Comparison of ENCODE assay signal across 16 cellular contexts in genomic region chr2:12738112-12738485, GRCh38. TPM values are rescaled to one million over a fixed set of nuclear protein-coding genes. Genes with fewer than 3 reads are reported as not detected.
DNase-seq lines count a peak whose midpoint lies in the region; ATAC-seq, FAIRE-seq and TF ChIP-seq lines count a peak whose summit lies in the region.
"Had no signal": no experiment of that assay in that cellular context is flagged by ENCODE, and none has a peak within 500 bp of the region (broad histone marks: within the 10 kb centered on the region; RNA-seq: fewer than 3 reads in every experiment).

No MANE protein-coding gene starts in this region.

- 86% methylated on average over 4 of the region's 8 CpGs; no CpG with 5 or more reads in 1 of the 2 experiments for WGBS in IMR-90 (ENCODE audit: extremely low coverage in 2 of 2, insufficient read length in 1 of 2), 2 experiments
- 34% methylated on average over 8 of the region's 8 CpGs for WGBS in HepG2 (ENCODE audit: low lambda C conversion rate)

- POLR2A ChIA-PET in IMR-90 (lab: Charles Lee; ENCODE audit: unreplicated experiment) = interaction anchor here (0.5 kb wide), 1 partner anchor 88 kb away, joined by 4 read pairs; no protein-coding TSS in a partner anchor
- POLR2A ChIA-PET in HepG2 (lab: Yijun Ruan, JAX) = no interaction called here

- no peaks in the 10 kb centered on the region for H3K9me3 ChIP-seq in IMR-90 (ENCODE audit: control insufficient read depth, insufficient read depth, low read length)
- no peaks in the 10 kb centered on the region for H3K9me3 ChIP-seq in astrocyte (ENCODE audit: insufficient read depth, low read depth, low read length)
- H3K9me3 ChIP-seq in HepG2 (ENCODE audit: low read length) = no peaks in the 10 kb centered on the region
- no peaks in the 10 kb centered on the region for H3K9me3 ChIP-seq in subcutaneous abdominal adipose tissue (ENCODE audit: control insufficient read depth in 5 of 5, low read length in 5 of 5)
- H3K9me3 ChIP-seq: gastroesophageal sphincter, prostate gland had no signal

- no peak overlapping the region for H3K56ac ChIP-seq in IMR-90 (ENCODE audit: extremely low read depth, insufficient read depth, low read length)

- peaks cover 42% of the 10 kb centered on the region for H3K36me3 Mint-ChIP-seq in astrocyte (ENCODE audit: low read depth, unreplicated experiment)
- peaks cover 51% of the 10 kb centered on the region for H3K36me3 Mint-ChIP-seq in stimulated activated memory B cell treated with anti-CD40 and anti-IgM and Interleukin-4, amounts not matched to agents 10 μg/mL and 1 μg/mL and 100 μg/mL, for 72 hours
- H3K36me3 Mint-ChIP-seq: CD14-positive monocyte had no signal

- H4K20me1 ChIP-seq in IMR-90 (ENCODE audit: insufficient read depth, low read length) = peaks cover 32% of the 10 kb centered on the region
- peaks cover 79% of the 10 kb centered on the region for H4K20me1 ChIP-seq in astrocyte (ENCODE audit: insufficient read depth, low read length)
- H4K20me1 ChIP-seq in HepG2 (ENCODE audit: insufficient read depth, low read length) = no peaks in the 10 kb centered on the region

- no peaks in the 10 kb centered on the region for H3K4me1 ChIP-seq in IMR-90 (ENCODE audit: control insufficient read depth, insufficient read depth, low read length)
- H3K4me1 ChIP-seq in astrocyte (ENCODE audit: insufficient read depth, low read length) = peaks cover 10% of the 10 kb centered on the region
- peaks cover 6% of the 10 kb centered on the region; the same call in 1 of the 2 replicates for H3K4me1 ChIP-seq in HepG2 (ENCODE audit: insufficient read depth, low read length)
- peaks cover 0 to 68% (median 15%) of the 10 kb centered on the region in 5 donors for H3K4me1 ChIP-seq in subcutaneous abdominal adipose tissue (ENCODE audit: control insufficient read depth in 5 of 5, insufficient read depth in 5 of 5, low read length in 5 of 5)

- no peak overlapping the region for H2BK15ac ChIP-seq in IMR-90 (ENCODE audit: low read depth, low read length)

- CTCF ChIA-PET in IMR-90 (lab: Yijun Ruan, JAX) = interaction anchor here (1.0 kb wide), 1 partner anchor 269 kb away, joined by 4 read pairs; no protein-coding TSS in a partner anchor
- CTCF ChIA-PET in HepG2 (lab: Yijun Ruan, JAX; ENCODE audit: low intra/inter-chr PET ratio, low total read pairs) = no interaction called here

- intact Hi-C loops in IMR-90 (cut with micrococcal nuclease) (no loop called here), HepG2 (cut with micrococcal nuclease; ENCODE audit: unreplicated experiment) (no loop called here)

- H3K18ac ChIP-seq in IMR-90 (ENCODE audit: low read depth, low read length) = no peak overlapping the region

- no peak overlapping the region for H2BK5ac ChIP-seq in IMR-90 (ENCODE audit: low read depth, low read length, poor library complexity, severe bottlenecking)

- H3K79me2 ChIP-seq in astrocyte (ENCODE audit: insufficient read depth, low read length) = peaks cover 57% of the 10 kb centered on the region
- no peaks in the 10 kb centered on the region for H3K79me2 ChIP-seq in HepG2 (ENCODE audit: insufficient read depth, low read length)

- H3K23ac ChIP-seq in IMR-90 (ENCODE audit: low read depth, low read length) = no peak overlapping the region

- H3K9ac ChIP-seq in IMR-90 (ENCODE audit: low read depth, low read length) (no peak overlapping the region), astrocyte (ENCODE audit: low read length) (no peak overlapping the region), HepG2 (ENCODE audit: insufficient read depth, low read depth, low read length) (no peak overlapping the region), subcutaneous abdominal adipose tissue (ENCODE audit: low read length in 5 of 5) (no peak overlapping the region)

- H3K4me2 ChIP-seq in IMR-90 (ENCODE audit: low read depth, low read length) (no peak overlapping the region), astrocyte (ENCODE audit: low read length) (peak overlapping the region; percentile 23), HepG2 (ENCODE audit: low read depth, low read length) (no peak overlapping the region)

- H3K36me3 ChIP-seq in IMR-90 (ENCODE audit: control insufficient read depth, insufficient read depth, low read length) (peaks cover 71% of the 10 kb centered on the region), astrocyte (ENCODE audit: insufficient read depth, low read length) (peaks cover 24% of the 10 kb centered on the region), HepG2 (replicated peaks in 1 of 2; ENCODE audit: control insufficient read depth in 1 of 2, insufficient read depth in 2 of 2, low read length in 2 of 2) (no peaks in the 10 kb centered on the region), subcutaneous abdominal adipose tissue (ENCODE audit: control insufficient read depth in 5 of 5, insufficient read depth in 5 of 5, low read length in 5 of 5) (peaks cover 0 to 49% (median 35%) of the 10 kb centered on the region in 5 donors)
- H3K36me3 ChIP-seq: prostate gland had no signal

- TF ChIP-seq EP300 in HepG2 (IDR thresholded peaks at IDR 0.05; ENCODE audit: low read depth in 2 of 2, low read length in 2 of 2) (no peak), HepG2 (CRISPR knock-in tag; IDR thresholded peaks at IDR 0.05; ENCODE audit: borderline replicate concordance) (no peak)

- no peak overlapping the region for H3K4ac ChIP-seq in IMR-90 (ENCODE audit: low read depth, low read length)

- H3K79me1 ChIP-seq in IMR-90 (ENCODE audit: low read depth in 1 of 2, low read length in 2 of 2) = peaks cover 20 to 56% of the 10 kb centered on the region in 2 experiments

- dilution Hi-C loops in IMR-90 (cut with HindIII; ENCODE audit: low sequenced_read_pairs, unreplicated experiment) = no loop called here

- FAIRE-seq in astrocyte (lab: Jason Lieb, UNC) (no peak), HepG2 (lab: Jason Lieb, UNC) (no peak)
- FAIRE-seq: H1, keratinocyte had no signal

- H3K27ac ChIP-seq in IMR-90 (ENCODE audit: insufficient read depth, low read length) (no peak overlapping the region), astrocyte (ENCODE audit: low read depth, low read length) (peak overlapping the region; percentile 44), HepG2 (ENCODE audit: extremely low read length, insufficient read depth, low read length) (no peak overlapping the region), subcutaneous abdominal adipose tissue (ENCODE audit: low read depth, low read length) (peak overlapping the region; percentile 47)
- H3K27ac ChIP-seq: prostate gland had no signal

- H2BK120ac ChIP-seq in IMR-90 (ENCODE audit: low read depth, low read length) = no peak overlapping the region

- DNase-seq in IMR-90 = peak; percentile 59
- DNase-seq in astrocyte (ENCODE audit: low read depth) = peak; percentile 73
- DNase-seq in HepG2 (ENCODE audit: low spot score) = no peak
- no peak for DNase-seq in GM13977 (ENCODE audit: low spot score)
- DNase-seq: activated CD4-positive, alpha-beta T cell treated with anti-CD3 and anti-CD28 coated beads, Interleukin-2, amount 50 U/mL, for 1 hour; activated T-cell treated with anti-CD3 and anti-CD28 coated beads, Interleukin-2, amount 50 U/mL, for 4 hours; NCI-H146; stimulated activated CD4-positive, alpha-beta T cell treated with anti-CD3 and anti-CD28 coated beads, Interleukin-2, amount 100 ng/mL, for 48 hours had no signal

- H2AK5ac ChIP-seq in IMR-90 (ENCODE audit: low read depth, low read length) = no peak overlapping the region

- H3K4me3 Mint-ChIP-seq in astrocyte (ENCODE audit: unreplicated experiment) = no peak overlapping the region
- no peak overlapping the region for H3K4me3 Mint-ChIP-seq in stimulated activated memory B cell treated with anti-CD40 and anti-IgM and Interleukin-4, amounts not matched to agents 10 μg/mL and 1 μg/mL and 100 μg/mL, for 72 hours
- H3K4me3 Mint-ChIP-seq: activated T-cell treated with anti-CD3 and anti-CD28 coated beads, Interleukin-2, amount 50 U/mL, for 4 hours; CD14-positive monocyte had no signal

- in situ Hi-C loops in IMR-90 (cut with MboI; ENCODE audit: low sequenced_read_pairs) = loop anchor here (10.0 kb wide), 1 partner anchor 187 kb away; no protein-coding TSS in a partner anchor
- in situ Hi-C loops in HepG2 (cut with HindIII; ENCODE audit: extremely low pct_ligation_motif_present, low pct_unique_long_range_greater_than_20kb) = no loop called here
- in situ Hi-C loops in GM13977 (cut with MboI; ENCODE audit: low pct_unique_long_range_greater_than_20kb, low sequenced_read_pairs, unreplicated experiment) = no loop called here

- H3K9me3 Mint-ChIP-seq in astrocyte (ENCODE audit: unreplicated experiment) = no peaks in the 10 kb centered on the region
- H3K9me3 Mint-ChIP-seq in stimulated activated memory B cell treated with anti-CD40 and anti-IgM and Interleukin-4, amounts not matched to agents 10 μg/mL and 1 μg/mL and 100 μg/mL, for 72 hours = no peaks in the 10 kb centered on the region
- H3K9me3 Mint-ChIP-seq: activated T-cell treated with anti-CD3 and anti-CD28 coated beads, Interleukin-2, amount 50 U/mL, for 4 hours had no signal

- BruUV-seq in IMR-90 (replicated peaks; lab: Mats Ljungman, UMichigan) = no TSS peak
- no TSS peak for BruUV-seq in HepG2 (replicated peaks; lab: Mats Ljungman, UMichigan)

- H3K27me3 ChIP-seq in IMR-90 (ENCODE audit: control insufficient read depth, insufficient read depth, low read length) (no peaks in the 10 kb centered on the region), astrocyte (ENCODE audit: insufficient read depth, low read length) (no peaks in the 10 kb centered on the region), HepG2 (ENCODE audit: control insufficient read depth in 1 of 2, insufficient read depth in 2 of 2, low read length in 2 of 2) (no peaks in the 10 kb centered on the region), subcutaneous abdominal adipose tissue (ENCODE audit: control insufficient read depth in 5 of 5, insufficient read depth in 4 of 5, low read length in 5 of 5) (no peaks in the 10 kb centered on the region)
- H3K27me3 ChIP-seq: gastroesophageal sphincter had no signal

- H3K4me1 Mint-ChIP-seq in astrocyte (ENCODE audit: low read depth, unreplicated experiment) = peaks cover 14% of the 10 kb centered on the region
- H3K4me1 Mint-ChIP-seq in stimulated activated memory B cell treated with anti-CD40 and anti-IgM and Interleukin-4, amounts not matched to agents 10 μg/mL and 1 μg/mL and 100 μg/mL, for 72 hours = no peaks in the 10 kb centered on the region

- no peak overlapping the region for H4K5ac ChIP-seq in IMR-90 (ENCODE audit: low read depth, low read length)

- H3K4me3 ChIP-seq in IMR-90 (ENCODE audit: insufficient read depth, low read depth, low read length) (no peak overlapping the region), astrocyte (ENCODE audit: insufficient read depth, low read depth, low read length) (no peak overlapping the region), HepG2 (replicated peaks in 1 of 3; ENCODE audit: insufficient read depth in 1 of 3, low read depth in 2 of 3, low read length in 3 of 3) (no peak overlapping the region), subcutaneous abdominal adipose tissue (ENCODE audit: low read depth in 1 of 5, low read length in 5 of 5) (no peak overlapping the region)
- H3K4me3 ChIP-seq: gastroesophageal sphincter, prostate gland had no signal

- H3K9me1 ChIP-seq in IMR-90 (ENCODE audit: insufficient read depth, low read length) = peaks cover 20% of the 10 kb centered on the region; the same call in 1 of the 2 replicates

- no peak overlapping the region for H4K91ac ChIP-seq in IMR-90 (ENCODE audit: insufficient read depth, low read depth, low read length)

- TF ChIP-seq RAD21 in IMR-90 (IDR thresholded peaks at IDR 0.05; ENCODE audit: low read length) = no peak
- TF ChIP-seq RAD21 in HepG2 (CRISPR knock-in tag; IDR thresholded peaks at IDR 0.05) = no peak

- no peak for ATAC-seq in IMR-90 (ENCODE audit: low read depth)
- no peak for ATAC-seq in HepG2
- ATAC-seq in HG02970 (IDR thresholded peaks at IDR 0.05; ENCODE audit: low FRiP score, unreplicated experiment) = no peak
- ATAC-seq in stimulated activated memory B cell treated with anti-CD40 and anti-IgM and Interleukin-4, amounts not matched to agents 10 μg/mL and 1 μg/mL and 100 μg/mL, for 72 hours = no peak
- ATAC-seq: activated T-cell treated with anti-CD3 and anti-CD28 coated beads, Interleukin-2, amount 50 U/mL, for 4 hours; gastroesophageal sphincter had no signal

- no peak overlapping the region for H3K27ac Mint-ChIP-seq in astrocyte (ENCODE audit: unreplicated experiment)
- H3K27ac Mint-ChIP-seq in stimulated activated memory B cell treated with anti-CD40 and anti-IgM and Interleukin-4, amounts not matched to agents 10 μg/mL and 1 μg/mL and 100 μg/mL, for 72 hours = no peak overlapping the region

- no peak overlapping the region for H2AFZ ChIP-seq in IMR-90 (replicated peaks; ENCODE audit: low read length, poor library complexity)
- H2AFZ ChIP-seq in astrocyte (ENCODE audit: low read depth, low read length) = no peak overlapping the region
- H2AFZ ChIP-seq in HepG2 (ENCODE audit: low read length) = no peak overlapping the region

- H2AK9ac ChIP-seq in IMR-90 (replicated peaks; ENCODE audit: low read depth, low read length, poor library complexity) = no peak overlapping the region

- no peak overlapping the region for H3K14ac ChIP-seq in IMR-90 (replicated peaks; ENCODE audit: low read depth, low read length)

- no peak overlapping the region for H2BK20ac ChIP-seq in IMR-90 (ENCODE audit: low read depth, low read length)

- TF ChIP-seq POLR2A in IMR-90 (IDR thresholded peaks at IDR 0.05; ENCODE audit: low read depth, low read length) (no peak), HepG2 (IDR thresholded peaks at IDR 0.05; ENCODE audit: insufficient read depth in 1 of 2, low read depth in 2 of 2, low read length in 2 of 2) (no peak)

- no peaks in the 10 kb centered on the region for H3K27me3 Mint-ChIP-seq in astrocyte (ENCODE audit: low read depth, unreplicated experiment)
- H3K27me3 Mint-ChIP-seq in stimulated activated memory B cell treated with anti-CD40 and anti-IgM and Interleukin-4, amounts not matched to agents 10 μg/mL and 1 μg/mL and 100 μg/mL, for 72 hours = no peaks in the 10 kb centered on the region

- TF ChIP-seq CTCF in IMR-90 (conservative IDR thresholded peaks at IDR 0.05; ENCODE audit: low read depth, low read length) = no peak
- no peak for TF ChIP-seq CTCF in astrocyte (IDR thresholded peaks at IDR 0.05; ENCODE audit: insufficient read depth, low read depth, low read length)
- TF ChIP-seq CTCF in HepG2 (CRISPR knock-in tag; IDR thresholded peaks at IDR 0.05) = no peak
- TF ChIP-seq CTCF in GM13977 (IDR thresholded peaks at IDR 0.05; ENCODE audit: extremely low read depth, insufficient read depth, missing control alignments) = no peak

- H4K8ac ChIP-seq in IMR-90 (ENCODE audit: low read depth in 2 of 2, low read length in 2 of 2) = no peak overlapping the region

RNA-seq across cellular contexts. Expression of gene TRIB2, which starts 21.4 kb away (rescaled TPM):
- total RNA-seq in IMR-90 (2012; rRNA removed) (12.7 and 16.1 TPM in 2 replicates), astrocyte (22.6 and 28.6 TPM in 2 replicates), HepG2 (2016; rRNA removed; fragmentation: Illumina TruSeq; extraction: Trizol) (1.3 and 2.3 TPM in 2 replicates)
- polyA plus RNA-seq in IMR-90 (2012; rRNA removed) (10.7 and 12.0 TPM in 2 replicates), HepG2 (2011; rRNA removed) (0.68 and 1.1 TPM in 2 replicates)
- 8.4 and 17.9 TPM in 2 replicates for polyA plus RNA-seq in IMR-90 (2012; cell fraction: cytosol; rRNA removed)
- polyA plus RNA-seq in IMR-90 (2012; cell fraction: nucleus; rRNA removed; ENCODE audit: low replicate concordance) = 30.1 and 46.8 TPM in 2 replicates
- 0.26 and 0.61 TPM in 2 replicates for total RNA-seq in HepG2 (2016; cell fraction: cytosol; rRNA removed; fragmentation: Illumina TruSeq; extraction: Trizol; ENCODE audit: low read depth)
- total RNA-seq in HepG2 (2016; cell fraction: insoluble cytoplasmic fraction; rRNA removed; fragmentation: Illumina TruSeq; extraction: Trizol) = 1.2 and 1.3 TPM in 2 replicates
- total RNA-seq in HepG2 (2016; cell fraction: membrane; rRNA removed; fragmentation: Illumina TruSeq; extraction: Trizol) = 0.77 and 1.2 TPM in 2 replicates
- 1.6 and 3.2 TPM in 2 replicates for total RNA-seq in HepG2 (2016; cell fraction: nucleus; rRNA removed; fragmentation: Illumina TruSeq; extraction: Trizol)
- polyA plus RNA-seq in HepG2 (2011; cell fraction: cytosol; rRNA removed) = 0.67 and 0.88 TPM in 2 replicates
- polyA plus RNA-seq in HepG2 (2011; cell fraction: nucleus; rRNA removed) = 3.9 and 4.0 TPM in 2 replicates
- 1.4 and 2.5 TPM in 2 replicates for polyA plus RNA-seq in HepG2 (2012)
- 0.32 and 0.33 TPM in 2 replicates for polyA plus RNA-seq in HepG2 (2016; cell fraction: cytosol; fragmentation: Illumina TruSeq; extraction: Trizol; ENCODE audit: low read depth)
- 1.0 and 1.4 TPM in 2 replicates for polyA plus RNA-seq in HepG2 (2016; cell fraction: insoluble cytoplasmic fraction; fragmentation: Illumina TruSeq; extraction: Trizol; ENCODE audit: low read depth)
- polyA plus RNA-seq in HepG2 (2016; cell fraction: membrane; fragmentation: Illumina TruSeq; extraction: Trizol; ENCODE audit: low read depth) = 1.3 TPM in 2 replicates
- polyA plus RNA-seq in HepG2 (2016; cell fraction: nucleus; fragmentation: Illumina TruSeq; extraction: Trizol; ENCODE audit: insufficient read depth, low read depth) = 4.2 and 4.5 TPM in 2 replicates
- 1.1 TPM in 1 of 2 replicates, not detected in the other for polyA minus RNA-seq in HepG2 (2011; rRNA and poly(A)+ RNA removed; ENCODE audit: low replicate concordance)
- polyA minus RNA-seq in HepG2 (2011; cell fraction: cytosol; rRNA and poly(A)+ RNA removed) = 0.49 and 0.62 TPM in 2 replicates
- 3.2 and 4.1 TPM in 2 replicates for polyA minus RNA-seq in HepG2 (2011; cell fraction: nucleus; rRNA and poly(A)+ RNA removed)

Comparison
In these comparisons a context has a peak if more than half of its experiments do, and no peak if none do; other contexts are left out.
1. DNase-seq: peak in IMR-90 (single experiment) and astrocyte (single experiment); none in HepG2 (single experiment) and GM13977 (single experiment).
2. H3K27ac ChIP-seq: peak in astrocyte (single experiment) and subcutaneous abdominal adipose tissue (single experiment); none in IMR-90 (single experiment) and HepG2 (single experiment).